ENCODE assay signal across 17 cellular contexts in genomic region chr3:45118615-45119062, GRCh38. TPM values are rescaled to one million over a fixed set of nuclear protein-coding genes. Genes with fewer than 3 reads are reported as not detected.
DNase-seq lines count a peak whose midpoint lies in the region; ATAC-seq and TF ChIP-seq lines count a peak whose summit lies in the region.
"Had no signal": no experiment of that assay in that cellular context is flagged by ENCODE, and none has a peak within 500 bp of the region (broad histone marks: within the 10 kb centered on the region; RNA-seq: fewer than 3 reads in every experiment).

No MANE protein-coding gene starts in this region.

- H3K27me3 Mint-ChIP-seq in MCF 10A (ENCODE audit: insufficient read depth, unreplicated experiment), result no peaks in the 10 kb centered on the region
- no peaks in the 10 kb centered on the region for H3K27me3 Mint-ChIP-seq in activated CD8-positive, alpha-beta T cell treated with anti-CD3 and anti-CD28 coated beads for 36 hours

- H2AK5ac ChIP-seq in mesenchymal stem cell (ENCODE audit: low read length, severe bottlenecking), result no peak overlapping the region

- H3K9ac ChIP-seq in mammary epithelial cell (ENCODE audit: insufficient read depth, low read length), result no peak overlapping the region
- H3K9ac ChIP-seq in mesenchymal stem cell (ENCODE audit: low read length), result peak overlapping the region; percentile 58

- in situ Hi-C loops in mammary epithelial cell (cut with MboI; ENCODE audit: low sequenced_read_pairs in 2 of 2), result no loop called here

- TF ChIP-seq EP300 in ovary (IDR thresholded peaks at IDR 0.05), result no peak

- no peak for TF ChIP-seq POLR2A in ovary (IDR thresholded peaks at IDR 0.05)

- H3K14ac ChIP-seq in mesenchymal stem cell (ENCODE audit: low read length in 2 of 2), result no peak overlapping the region

- peak overlapping the region; percentile 77 for H3K27ac Mint-ChIP-seq in MCF 10A (ENCODE audit: low read depth, unreplicated experiment)
- peak overlapping the region; percentile 69 for H3K27ac Mint-ChIP-seq in activated CD8-positive, alpha-beta T cell treated with anti-CD3 and anti-CD28 coated beads for 36 hours

- BruUV-seq in MCF 10A (replicated peaks; lab: Mats Ljungman, UMichigan) (no TSS peak), mammary epithelial cell (replicated peaks; lab: Mats Ljungman, UMichigan) (no TSS peak)

- no peak for DNase-seq in MCF 10A (ENCODE audit: unreplicated experiment)
- no peak for DNase-seq in mammary epithelial cell
- DNase-seq in activated CD8-positive, alpha-beta T cell treated with anti-CD3 and anti-CD28 coated beads for 36 hours, result peak; percentile 51
- no peak for DNase-seq in mesenchymal stem cell
- no peak for DNase-seq in ovary
- DNase-seq in Right ventricle myocardium inferior (ENCODE audit: missing footprints), result no peak
- no peak for DNase-seq in KG1 (lab: John Stamatoyannopoulos, UW)
- DNase-seq: activated CD4-positive, alpha-beta T cell treated with anti-CD3 and anti-CD28 coated beads, Interleukin-2, amount 50 U/mL, for 48 hours; COR-L47; kidney; natural killer cell; NCI-H1930; posterior cingulate gyrus; stimulated activated CD4-positive, alpha-beta T cell treated with anti-CD3 and anti-CD28 coated beads, Interleukin-2, amount 100 ng/mL, for 48 hours; SW 1271 had no signal

- H3K27me3 ChIP-seq in mammary epithelial cell (ENCODE audit: insufficient read depth, low read length) (no peaks in the 10 kb centered on the region), mesenchymal stem cell (ENCODE audit: control insufficient read depth in 1 of 2, insufficient read depth in 1 of 2, low read length in 2 of 2) (no peaks in the 10 kb centered on the region), ovary (no peaks in the 10 kb centered on the region)

- TF ChIP-seq CTCF in MCF 10A (IDR thresholded peaks at IDR 0.05; ENCODE audit: unreplicated experiment), result no peak
- no peak for TF ChIP-seq CTCF in mammary epithelial cell (conservative IDR thresholded peaks at IDR 0.05 in 1 of 2, IDR thresholded peaks at IDR 0.05 in 1 of 2; ENCODE audit: extremely low read depth in 1 of 2, insufficient read depth in 1 of 2, low read depth in 1 of 2, low read length in 2 of 2)
- TF ChIP-seq CTCF in activated CD8-positive, alpha-beta T cell treated with anti-CD3 and anti-CD28 coated beads for 36 hours (IDR thresholded peaks at IDR 0.05), result no peak
- no peak for TF ChIP-seq CTCF in ovary (IDR thresholded peaks at IDR 0.05)

- H3K18ac ChIP-seq in mesenchymal stem cell (ENCODE audit: low read depth in 1 of 2, low read length in 2 of 2), result peak overlapping the region in 1 of 2 experiments; percentile 40

- H3K9me3 ChIP-seq in mammary epithelial cell (replicated peaks; ENCODE audit: insufficient read depth, low read length) (no peaks in the 10 kb centered on the region), mesenchymal stem cell (ENCODE audit: control insufficient read depth, low read length) (no peaks in the 10 kb centered on the region), ovary (no peaks in the 10 kb centered on the region)

- POLR2A ChIA-PET in MCF 10A (lab: Yijun Ruan, JAX), result interaction anchor here (0.9 to 12.0 kb wide), 5 partner anchors 22 to 74 kb away, joined by 3 to 192 read pairs (median 4); partner anchors contain the start of gene CDCP1
- POLR2A ChIA-PET in activated CD8-positive, alpha-beta T cell treated with anti-CD3 and anti-CD28 coated beads for 36 hours (lab: Charles Lee), result interaction anchor here (0.7 to 1.2 kb wide), 2 partner anchors 55 to 169 kb away, joined by 3 to 4 read pairs; no protein-coding TSS in a partner anchor

- peak overlapping the region; percentile 9 for H2BK5ac ChIP-seq in mesenchymal stem cell (ENCODE audit: low read depth, low read length, poor library complexity, severe bottlenecking)

- peak overlapping the region in 1 of 2 experiments; percentile 83 for H2BK12ac ChIP-seq in mesenchymal stem cell (ENCODE audit: low read length in 2 of 2)

- H4K8ac ChIP-seq in mesenchymal stem cell (ENCODE audit: low read length), result no peak overlapping the region

- peaks cover 79% of the 10 kb centered on the region for H3K79me2 ChIP-seq in mammary epithelial cell (ENCODE audit: insufficient read depth, low read length)

- H4K91ac ChIP-seq in mesenchymal stem cell (ENCODE audit: low read length), result no peak overlapping the region

- no peak overlapping the region for H2BK15ac ChIP-seq in mesenchymal stem cell (ENCODE audit: low read depth, poor library complexity, severe bottlenecking)

- H3K4me3 Mint-ChIP-seq in MCF 10A (ENCODE audit: unreplicated experiment), result no peak overlapping the region
- H3K4me3 Mint-ChIP-seq in activated CD8-positive, alpha-beta T cell treated with anti-CD3 and anti-CD28 coated beads for 36 hours, result peak overlapping the region; percentile 7

- intact Hi-C loops in MCF 10A (cut with micrococcal nuclease) (no loop called here), mammary epithelial cell (cut with micrococcal nuclease) (no loop called here), ovary (cut with DNase I) (no loop called here), Right ventricle myocardium inferior (cut with DNase I) (no loop called here)
- intact Hi-C loops in activated CD8-positive, alpha-beta T cell treated with anti-CD3 and anti-CD28 coated beads for 36 hours (cut with micrococcal nuclease), result no loop called here

- H2BK120ac ChIP-seq in mesenchymal stem cell (ENCODE audit: low read depth, low read length), result no peak overlapping the region

- WGBS in mammary epithelial cell (ENCODE audit: low coverage, missing lambda C conversion rate), result 100% methylated on average over 2 of the region's 2 CpGs
- 86% methylated on average over 1 of the region's 2 CpGs for WGBS in mesenchymal stem cell
- WGBS in ovary, 3 donors, result 43 to 58% (median 57%) methylated on average over 2 of the region's 2 CpGs

- H3K36me3 Mint-ChIP-seq in MCF 10A (ENCODE audit: insufficient read depth, unreplicated experiment), result peaks cover 56% of the 10 kb centered on the region
- H3K36me3 Mint-ChIP-seq in activated CD8-positive, alpha-beta T cell treated with anti-CD3 and anti-CD28 coated beads for 36 hours (ENCODE audit: low read depth), result no peaks in the 10 kb centered on the region
- H3K36me3 Mint-ChIP-seq: natural killer cell had no signal

- no peak overlapping the region for H3K4ac ChIP-seq in mesenchymal stem cell (ENCODE audit: low read depth in 1 of 2, low read length in 2 of 2)

- H3K4me2 ChIP-seq in mammary epithelial cell (ENCODE audit: insufficient read depth, low read depth, low read length) (no peak overlapping the region), mesenchymal stem cell (ENCODE audit: low read length, poor library complexity, severe bottlenecking) (no peak overlapping the region)

- H3K27ac ChIP-seq in mammary epithelial cell (ENCODE audit: insufficient read depth, low read depth, low read length) (no peak overlapping the region), mesenchymal stem cell (ENCODE audit: low read length, poor library complexity, severe bottlenecking) (no peak overlapping the region), ovary (no peak overlapping the region)

- H3K9me3 Mint-ChIP-seq in MCF 10A (ENCODE audit: unreplicated experiment), result no peaks in the 10 kb centered on the region
- no peaks in the 10 kb centered on the region for H3K9me3 Mint-ChIP-seq in activated CD8-positive, alpha-beta T cell treated with anti-CD3 and anti-CD28 coated beads for 36 hours
- H3K9me3 Mint-ChIP-seq: activated T-helper 17 cell treated with anti-CD3 and anti-CD28 coated beads, Interleukin-2, amount 50 U/mL, for 72 hours; natural killer cell had no signal

- ATAC-seq in activated CD8-positive, alpha-beta T cell treated with anti-CD3 and anti-CD28 coated beads for 36 hours, result peak; percentile 51
- no peak for ATAC-seq in Right ventricle myocardium inferior
- no peak for ATAC-seq in HG03342 (IDR thresholded peaks at IDR 0.05; ENCODE audit: unreplicated experiment)

- no peak overlapping the region for H3K4me3 ChIP-seq in mammary epithelial cell (replicated peaks in 1 of 3; ENCODE audit: insufficient read depth in 1 of 3, low read depth in 2 of 3, low read length in 3 of 3)
- no peak overlapping the region for H3K4me3 ChIP-seq in mesenchymal stem cell (ENCODE audit: insufficient read depth in 1 of 2, low read depth in 1 of 2, low read length in 2 of 2)
- H3K4me3 ChIP-seq in ovary, result no peak overlapping the region

- H3K36me3 ChIP-seq in mammary epithelial cell (ENCODE audit: insufficient read depth, low read length), result peaks cover 41% of the 10 kb centered on the region
- peaks cover 4 to 41% of the 10 kb centered on the region in 2 experiments for H3K36me3 ChIP-seq in mesenchymal stem cell (ENCODE audit: control insufficient read depth in 1 of 2, insufficient read depth in 2 of 2, low read depth in 1 of 2, low read length in 2 of 2)
- H3K36me3 ChIP-seq in ovary, result no peaks in the 10 kb centered on the region

- CTCF ChIA-PET in MCF 10A (lab: Yijun Ruan, JAX), result interaction anchor here (0.6 to 2.3 kb wide), 2 partner anchors 73 to 92 kb away, joined by 3 to 9 read pairs; no protein-coding TSS in a partner anchor
- CTCF ChIA-PET in mammary epithelial cell (lab: Charles Lee; ENCODE audit: low non-redundant PET), result no interaction called here
- CTCF ChIA-PET in activated CD8-positive, alpha-beta T cell treated with anti-CD3 and anti-CD28 coated beads for 36 hours (lab: Charles Lee), result interaction anchor here (0.7 to 2.6 kb wide), 7 partner anchors 9 to 105 kb away, joined by 3 to 12 read pairs (median 4); no protein-coding TSS in a partner anchor

- dilution Hi-C loops in mammary epithelial cell (cut with HindIII; ENCODE audit: low sequenced_read_pairs), result loop anchor here (5.0 kb wide), 1 partner anchor 34 kb away; no protein-coding TSS in a partner anchor

- peaks cover 47% of the 10 kb centered on the region for H3K4me1 ChIP-seq in mammary epithelial cell (ENCODE audit: insufficient read depth, low read length)
- peaks cover 7% of the 10 kb centered on the region for H3K4me1 ChIP-seq in mesenchymal stem cell (ENCODE audit: control insufficient read depth, insufficient read depth, low read depth, low read length)
- H3K4me1 ChIP-seq in ovary (ENCODE audit: insufficient read depth), result no peaks in the 10 kb centered on the region

- peaks cover 12% of the 10 kb centered on the region for H3K79me1 ChIP-seq in mesenchymal stem cell (replicated peaks; ENCODE audit: low read length, poor library complexity, severe bottlenecking)

- peaks cover 29% of the 10 kb centered on the region for H3K4me1 Mint-ChIP-seq in MCF 10A (ENCODE audit: insufficient read depth, unreplicated experiment)
- H3K4me1 Mint-ChIP-seq in activated CD8-positive, alpha-beta T cell treated with anti-CD3 and anti-CD28 coated beads for 36 hours (ENCODE audit: low read depth), result peaks cover 40% of the 10 kb centered on the region

- no peaks in the 10 kb centered on the region for H4K20me1 ChIP-seq in mammary epithelial cell (ENCODE audit: insufficient read depth, low read length)

- H2AFZ ChIP-seq in mammary epithelial cell (ENCODE audit: low read depth, low read length), result no peak overlapping the region
- H2AFZ ChIP-seq in mesenchymal stem cell (ENCODE audit: low read depth, low read length), result no peak overlapping the region

- no peak overlapping the region for H3K23ac ChIP-seq in mesenchymal stem cell (ENCODE audit: low read length in 2 of 2)

RNA-seq across cellular contexts. Expression of gene CDCP1, which starts 27.5 kb away (rescaled TPM):
- total RNA-seq in MCF 10A (2022), result 180 and 208 TPM in 2 replicates
- total RNA-seq in mammary epithelial cell, result 100 to 1,000 TPM; 126 to 271 TPM
- 138 TPM for polyA plus RNA-seq in mammary epithelial cell
- 432 TPM for polyA minus RNA-seq in mammary epithelial cell
- under 1 TPM; 0.32 to 0.36 TPM for total RNA-seq in activated CD8-positive, alpha-beta T cell treated with anti-CD3 and anti-CD28 coated beads for 36 hours
- polyA plus RNA-seq in mesenchymal stem cell (2013, experiment 1 of 2), result 71.6 TPM
- 71.5 TPM for polyA plus RNA-seq in mesenchymal stem cell (2013, experiment 2 of 2)
- 10 to 100 TPM in 1 of 7 donors, 1 to 10 TPM in 4, under 1 TPM in 2; 0.30 to 14.4 (median 2.1) TPM for total RNA-seq in ovary
- polyA plus RNA-seq in ovary, result 1 to 10 TPM in 1 of 2 donors, under 1 TPM in 1; 0.12 to 1.4 TPM
- 0.32 TPM for total RNA-seq in Right ventricle myocardium inferior

Comparison
In these comparisons a context has a peak if more than half of its experiments do, and no peak if none do; other contexts are left out.
1. RNA of gene CDCP1, which starts 27.5 kb away (total RNA-seq): 126 to 271 TPM in mammary epithelial cell and 180 to 208 TPM in MCF 10A; 0.30 to 14.4 TPM in ovary, 0.32 to 0.36 TPM in activated CD8-positive, alpha-beta T cell treated with anti-CD3 and anti-CD28 coated beads for 36 hours and 0.32 TPM in Right ventricle myocardium inferior (single experiment); every median in the first group is over 4 times any median in the second.